8 cellular contexts compared by ENCODE assay signal in genomic region chr14:51239813-51240803, GRCh38. TPM values are rescaled to one million over a fixed set of nuclear protein-coding genes. Genes with fewer than 3 reads are reported as not detected.
A peak's percentile ranks its signal among the peaks of the same experiment; 100 is the strongest.
DNase-seq lines count a peak whose midpoint lies in the region; ATAC-seq and TF ChIP-seq lines count a peak whose summit lies in the region.

A gene with protein sequence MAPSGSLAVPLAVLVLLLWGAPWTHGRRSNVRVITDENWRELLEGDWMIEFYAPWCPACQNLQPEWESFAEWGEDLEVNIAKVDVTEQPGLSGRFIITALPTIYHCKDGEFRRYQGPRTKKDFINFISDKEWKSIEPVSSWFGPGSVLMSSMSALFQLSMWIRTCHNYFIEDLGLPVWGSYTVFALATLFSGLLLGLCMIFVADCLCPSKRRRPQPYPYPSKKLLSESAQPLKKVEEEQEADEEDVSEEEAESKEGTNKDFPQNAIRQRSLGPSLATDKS (plus strand): TSS chr14:51240247. CDS start chr14:51240293, 46 bp downstream.

- peaks cover 0 to 40% (median 23%) of the 10 kb centered on the region in 9 donors for H3K4me1 ChIP-seq in heart right ventricle

- H3K36me3 Mint-ChIP-seq in T-cell = peaks cover under 1% of the 10 kb centered on the region
- H3K36me3 Mint-ChIP-seq in type B pancreatic cell = peaks cover 7% of the 10 kb centered on the region

- CTCF ChIA-PET in T-cell (lab: Charles Lee) = interaction anchor here in 1 of 2 donors (0.6 kb wide), 1 partner anchor 1586 kb away, joined by 4 read pairs; no protein-coding TSS in a partner anchor

- H3K27me3 Mint-ChIP-seq in T-cell = no peaks in the 10 kb centered on the region
- H3K27me3 Mint-ChIP-seq in type B pancreatic cell = no peaks in the 10 kb centered on the region

- H3K4me3 ChIP-seq in heart right ventricle = peak within 1 kb of the TSS; percentile 60 to 92 (median 82)

- H3K4me3 Mint-ChIP-seq in T-cell (no peak within 1 kb of the TSS), type B pancreatic cell (no peak within 1 kb of the TSS)

- POLR2A ChIA-PET in T-cell (lab: Charles Lee) = interaction anchor here (0.5 to 0.9 kb wide), 3 partner anchors 606 to 1875 kb away, joined by 3 to 7 read pairs (median 4); no protein-coding TSS in a partner anchor

- peak; percentile 90 for DNase-seq in GM13977 (ENCODE audit: low spot score)
- peak; percentile 99 for DNase-seq in NCI-H146 (lab: John Stamatoyannopoulos, UW)
- DNase-seq in T-cell = peak; percentile 70 to 87 (median 77)
- DNase-seq in amniotic epithelial cell (ENCODE audit: low read depth) = peak; percentile 97
- DNase-seq in heart right ventricle = peak; percentile 94 to 97
- peak; percentile 89 to 99 (median 94) for DNase-seq in posterior cingulate gyrus
- peak; percentile 95 for DNase-seq in type B pancreatic cell (ENCODE audit: extremely low spot score, unreplicated experiment)

- H3K9me3 ChIP-seq in heart right ventricle = no peaks in the 10 kb centered on the region

- in situ Hi-C loops in GM13977 (cut with MboI; ENCODE audit: low pct_unique_long_range_greater_than_20kb, low sequenced_read_pairs, unreplicated experiment) = no loop called here

- H3K27ac Mint-ChIP-seq in T-cell (no peak within 1 kb of the TSS), type B pancreatic cell (no peak within 1 kb of the TSS)

- H3K27ac ChIP-seq in heart right ventricle = peak within 1 kb of the TSS; percentile 16 to 91 (median 81)

- H3K9me3 Mint-ChIP-seq in T-cell (no peaks in the 10 kb centered on the region), type B pancreatic cell (no peaks in the 10 kb centered on the region)

- intact Hi-C loops in heart right ventricle (cut with DNase I) (loop anchor here in 1 of 10 donors (10.0 kb wide), 1 partner anchor 285 kb away; no protein-coding TSS in a partner anchor), posterior cingulate gyrus (cut with DNase I) (no loop called here)

- ATAC-seq in HG02870 (IDR thresholded peaks at IDR 0.05; ENCODE audit: unreplicated experiment) (peak; percentile 83), T-cell (replicated peaks in 1 of 4) (peak; percentile 94 to 95 (median 94)), heart right ventricle (peak; percentile 99 to 100 (median 100))

- WGBS in heart right ventricle, 2 donors = 1% methylated on average over 65 of the region's 65 CpGs

- H3K36me3 ChIP-seq in heart right ventricle = peaks cover 0 to 13% (median 0%) of the 10 kb centered on the region in 9 donors

- H3K27me3 ChIP-seq in heart right ventricle = no peaks in the 10 kb centered on the region

- TF ChIP-seq CTCF in GM13977 (IDR thresholded peaks at IDR 0.05; ENCODE audit: extremely low read depth, insufficient read depth, missing control alignments) (no peak), heart right ventricle (IDR thresholded peaks at IDR 0.05) (peak in 2 of 9 donors; percentile 6 to 23), type B pancreatic cell (conservative IDR thresholded peaks at IDR 0.05) (peak; percentile 33)

- H3K4me1 Mint-ChIP-seq in T-cell = peaks cover 15 to 19% (median 19%) of the 10 kb centered on the region in 3 donors
- H3K4me1 Mint-ChIP-seq in type B pancreatic cell (ENCODE audit: unreplicated experiment) = peaks cover 14% of the 10 kb centered on the region

RNA-seq across cellular contexts. Expression of the gene that starts here (rescaled TPM):
- total RNA-seq in T-cell (10 to 100 TPM; 15.5 to 24.2 (median 22.1) TPM), heart right ventricle (10 to 100 TPM in 3 of 10 donors, 1 to 10 TPM in 7; 5.6 to 14.5 (median 6.9) TPM), type B pancreatic cell (ENCODE audit: low replicate concordance) (28.8 and 31.4 TPM in 2 replicates)
- polyA plus RNA-seq in heart right ventricle = 1 to 10 TPM; 4.0 to 6.7 TPM

Comparison
In these comparisons a context has a peak if more than half of its experiments do, and no peak if none do; other contexts are left out.
1. Peak in every context shown above with its lines: DNase-seq, ATAC-seq, H3K4me3 ChIP-seq and H3K27ac ChIP-seq.